Comparison of ENCODE assay signal across 14 cellular contexts in genomic region chr18:12745095-12745820, GRCh38.
"Had no signal": no experiment of that assay in that cellular context is flagged by ENCODE, and none has a peak within 500 bp of the region (broad histone marks: within the 10 kb centered on the region; RNA-seq: fewer than 3 reads in every experiment).

No MANE protein-coding gene starts in this region.

- H3K27me3 ChIP-seq: adrenal gland, neural progenitor cell, pancreas had no signal

- H3K36me3 Mint-ChIP-seq: neural progenitor cell had no signal

- H3K27ac Mint-ChIP-seq: activated CD4-positive, alpha-beta T cell treated with anti-CD3 and anti-CD28 coated beads for 36 hours; activated CD8-positive, alpha-beta T cell treated with anti-CD3 and anti-CD28 coated beads, Interleukin-2, amount 10 ng/mL, durations not matched to agents 7 days and 5 days; activated naive CD4-positive, alpha-beta T cell treated with anti-CD3 and anti-CD28 coated beads for 36 hours; neural progenitor cell had no signal

- H3K9me3 Mint-ChIP-seq: activated naive CD4-positive, alpha-beta T cell treated with anti-CD3 and anti-CD28 coated beads for 36 hours had no signal

- H2AFZ ChIP-seq: neural progenitor cell had no signal

- DNase-seq: activated CD4-positive, alpha-beta T cell treated with anti-CD3 and anti-CD28 coated beads for 36 hours; activated CD8-positive, alpha-beta T cell treated with anti-CD3 and anti-CD28 coated beads, Interleukin-2, amount 10 ng/mL, durations not matched to agents 7 days and 5 days; activated naive CD4-positive, alpha-beta T cell treated with anti-CD3 and anti-CD28 coated beads for 36 hours; adrenal gland; caudate nucleus; effector CD4-positive, alpha-beta T cell; left cardiac atrium; lower lobe of right lung; midbrain; pancreas; T1000; WERI-Rb-1 had no signal

- H3K9me3 ChIP-seq: adrenal gland, lower lobe of right lung, pancreas had no signal

- H3K4me3 Mint-ChIP-seq: activated CD4-positive, alpha-beta T cell treated with anti-CD3 and anti-CD28 coated beads for 36 hours; activated CD8-positive, alpha-beta T cell treated with anti-CD3 and anti-CD28 coated beads, Interleukin-2, amount 10 ng/mL, durations not matched to agents 7 days and 5 days; activated naive CD4-positive, alpha-beta T cell treated with anti-CD3 and anti-CD28 coated beads for 36 hours; neural progenitor cell had no signal

- H3K27me3 Mint-ChIP-seq: activated CD4-positive, alpha-beta T cell treated with anti-CD3 and anti-CD28 coated beads for 36 hours had no signal

- H3K4me1 ChIP-seq: lower lobe of right lung, neural progenitor cell, pancreas had no signal

- H3K4me1 Mint-ChIP-seq: neural progenitor cell had no signal

- H3K4me2 ChIP-seq: neural progenitor cell had no signal

- ATAC-seq: activated CD4-positive, alpha-beta T cell treated with anti-CD3 and anti-CD28 coated beads for 36 hours; activated CD8-positive, alpha-beta T cell treated with anti-CD3 and anti-CD28 coated beads, Interleukin-2, amount 10 ng/mL, durations not matched to agents 7 days and 5 days; left cardiac atrium; lower lobe of right lung; pancreas had no signal

- H3K4me3 ChIP-seq: adrenal gland, coronary artery, lower lobe of right lung, neural progenitor cell, pancreas had no signal

- H3K27ac ChIP-seq: adrenal gland, coronary artery, lower lobe of right lung, neural progenitor cell, pancreas, WERI-Rb-1 had no signal

- H3K9ac ChIP-seq: neural progenitor cell had no signal

- H3K36me3 ChIP-seq: adrenal gland, lower lobe of right lung, neural progenitor cell, pancreas, WERI-Rb-1 had no signal
